Comparison of ENCODE assay signal across 11 cellular contexts in genomic region chr17:45345554-45346254, GRCh38. TPM values are rescaled to one million over a fixed set of nuclear protein-coding genes. Genes with fewer than 3 reads are reported as not detected.
A peak's percentile ranks its signal among the peaks of the same experiment; 100 is the strongest.
DNase-seq lines count a peak whose midpoint lies in the region; ATAC-seq and TF ChIP-seq lines count a peak whose summit lies in the region.
"Had no signal": no experiment of that assay in that cellular context is flagged by ENCODE, and none has a peak within 500 bp of the region (broad histone marks: within the 10 kb centered on the region; RNA-seq: fewer than 3 reads in every experiment).

No MANE protein-coding gene starts in this region.

- H3K27me3 Mint-ChIP-seq in T-helper 17 cell: peaks cover 6% of the 10 kb centered on the region
- H3K27me3 Mint-ChIP-seq in stimulated activated memory B cell treated with anti-CD40 and anti-IgM and Interleukin-4, amounts not matched to agents 10 μg/mL and 1 μg/mL and 100 μg/mL, for 72 hours: no peaks in the 10 kb centered on the region
- H3K27me3 Mint-ChIP-seq in endothelial cell (ENCODE audit: unreplicated experiment): no peaks in the 10 kb centered on the region
- H3K27me3 Mint-ChIP-seq: IgD-negative memory B cell had no signal

- in situ Hi-C loops in GM23248 (cut with MboI): no loop called here

- H3K27me3 ChIP-seq in GM23248 (replicated peaks; ENCODE audit: insufficient read depth) (no peaks in the 10 kb centered on the region), left ventricle myocardium inferior (ENCODE audit: low read depth) (no peaks in the 10 kb centered on the region)

- H3K4me1 Mint-ChIP-seq in T-helper 17 cell (no peaks in the 10 kb centered on the region), endothelial cell (ENCODE audit: unreplicated experiment) (peaks cover 17% of the 10 kb centered on the region)
- H3K4me1 Mint-ChIP-seq in stimulated activated memory B cell treated with anti-CD40 and anti-IgM and Interleukin-4, amounts not matched to agents 10 μg/mL and 1 μg/mL and 100 μg/mL, for 72 hours: peaks cover 8% of the 10 kb centered on the region
- H3K4me1 Mint-ChIP-seq: IgD-negative memory B cell had no signal

- no peak overlapping the region for H3K4me3 ChIP-seq in GM23248
- H3K4me3 ChIP-seq in left ventricle myocardium inferior: no peak overlapping the region

- peak; percentile 74 for DNase-seq in GM23248
- DNase-seq in T-helper 17 cell: no peak
- no peak for DNase-seq in left ventricle myocardium inferior
- DNase-seq in GM20000 (ENCODE audit: low spot score): no peak
- no peak for DNase-seq in globus pallidus (ENCODE audit: low spot score)
- no peak for DNase-seq in endothelial cell (ENCODE audit: low spot score)
- no peak for DNase-seq in NCI-H1694 treated with DMSO at 0.1 percent for 48 hours (lab: John Stamatoyannopoulos, UW)
- DNase-seq: activated T-cell treated with anti-CD3 and anti-CD28 coated beads, Interleukin-2, amount 50 U/mL, for 1 hour had no signal

- H3K4me2 ChIP-seq in GM23248 (ENCODE audit: unreplicated experiment): peak overlapping the region; percentile 53

- intact Hi-C loops in left ventricle myocardium inferior (cut with micrococcal nuclease): no loop called here

- H3K9me3 ChIP-seq in GM23248 (ENCODE audit: low read depth) (no peaks in the 10 kb centered on the region), T-helper 17 cell (ENCODE audit: control insufficient read depth, low read length, poor library complexity, severe bottlenecking) (no peaks in the 10 kb centered on the region), left ventricle myocardium inferior (replicated peaks) (no peaks in the 10 kb centered on the region)

- no peak for TF ChIP-seq CTCF in left ventricle myocardium inferior (IDR thresholded peaks at IDR 0.05; ENCODE audit: borderline replicate concordance)
- TF ChIP-seq CTCF in GM20000 (IDR thresholded peaks at IDR 0.05; ENCODE audit: extremely low read depth, missing control alignments): no peak
- TF ChIP-seq CTCF in endothelial cell (IDR thresholded peaks at IDR 0.05; ENCODE audit: unreplicated experiment): no peak

- no peak for ATAC-seq in T-helper 17 cell
- no peak for ATAC-seq in stimulated activated memory B cell treated with anti-CD40 and anti-IgM and Interleukin-4, amounts not matched to agents 10 μg/mL and 1 μg/mL and 100 μg/mL, for 72 hours

- H3K4me1 ChIP-seq in GM23248 (ENCODE audit: insufficient read depth): peaks cover 41% of the 10 kb centered on the region
- peaks cover 17% of the 10 kb centered on the region for H3K4me1 ChIP-seq in left ventricle myocardium inferior

- H3K27ac ChIP-seq in GM23248: peak overlapping the region; percentile 58
- peak overlapping the region; percentile 75 for H3K27ac ChIP-seq in left ventricle myocardium inferior (replicated peaks)
- H3K27ac ChIP-seq: epithelial cell of prostate had no signal

- H3K27ac Mint-ChIP-seq in T-helper 17 cell (peak overlapping the region; percentile 51), endothelial cell (ENCODE audit: unreplicated experiment) (no peak overlapping the region)
- H3K27ac Mint-ChIP-seq in stimulated activated memory B cell treated with anti-CD40 and anti-IgM and Interleukin-4, amounts not matched to agents 10 μg/mL and 1 μg/mL and 100 μg/mL, for 72 hours: peak overlapping the region; percentile 58

- H3K4me3 Mint-ChIP-seq in T-helper 17 cell (no peak overlapping the region), endothelial cell (ENCODE audit: unreplicated experiment) (no peak overlapping the region)
- no peak overlapping the region for H3K4me3 Mint-ChIP-seq in stimulated activated memory B cell treated with anti-CD40 and anti-IgM and Interleukin-4, amounts not matched to agents 10 μg/mL and 1 μg/mL and 100 μg/mL, for 72 hours
- H3K4me3 Mint-ChIP-seq: IgD-negative memory B cell had no signal

- no peaks in the 10 kb centered on the region for H4K20me1 ChIP-seq in GM23248 (ENCODE audit: insufficient read depth)

- H3F3A ChIP-seq in GM23248 (ENCODE audit: insufficient read depth): peaks cover 43% of the 10 kb centered on the region

- peak overlapping the region; percentile 22; the same call in 1 of the 2 replicates for H3K9ac ChIP-seq in GM23248

- no peaks in the 10 kb centered on the region for H3K9me2 ChIP-seq in GM23248 (ENCODE audit: insufficient read depth)

- H2AFZ ChIP-seq in GM23248: peak overlapping the region; percentile 55

- H3K36me3 Mint-ChIP-seq in T-helper 17 cell (ENCODE audit: low read depth) (peaks cover 2% of the 10 kb centered on the region), endothelial cell (ENCODE audit: low read depth, unreplicated experiment) (no peaks in the 10 kb centered on the region)
- H3K36me3 Mint-ChIP-seq in stimulated activated memory B cell treated with anti-CD40 and anti-IgM and Interleukin-4, amounts not matched to agents 10 μg/mL and 1 μg/mL and 100 μg/mL, for 72 hours: no peaks in the 10 kb centered on the region
- H3K36me3 Mint-ChIP-seq: IgD-negative memory B cell had no signal

- no peaks in the 10 kb centered on the region for H3K79me2 ChIP-seq in GM23248 (ENCODE audit: insufficient read depth)

- H3K36me3 ChIP-seq in GM23248 (ENCODE audit: low read depth): no peaks in the 10 kb centered on the region
- H3K36me3 ChIP-seq in left ventricle myocardium inferior: no peaks in the 10 kb centered on the region

- no peaks in the 10 kb centered on the region for H3K9me3 Mint-ChIP-seq in stimulated activated memory B cell treated with anti-CD40 and anti-IgM and Interleukin-4, amounts not matched to agents 10 μg/mL and 1 μg/mL and 100 μg/mL, for 72 hours
- H3K9me3 Mint-ChIP-seq in endothelial cell (ENCODE audit: unreplicated experiment): no peaks in the 10 kb centered on the region

- WGBS in GM23248 (ENCODE audit: low coverage in 1 of 2, low lambda C conversion rate in 2 of 2, missing lambda C conversion rate in 2 of 2), 2 experiments: 1 to 2% methylated on average over 3 of the region's 3 CpGs

RNA-seq across cellular contexts. Expression of gene MAP3K14, which starts 28.9 kb away (rescaled TPM):
- 3.0 and 4.2 TPM in 2 replicates for total RNA-seq in GM23248 (2014; rRNA removed; shearing (Covaris generic))
- 2.7 and 3.4 TPM in 2 replicates for polyA plus RNA-seq in GM23248 (2016; fragmentation: Nextera tagmentation; extraction: Ambion mirVana)
- 10 to 100 TPM; 43.8 to 49.1 TPM for total RNA-seq in T-helper 17 cell
- 14.8 TPM for total RNA-seq in left ventricle myocardium inferior
- 5.2 TPM for total RNA-seq in endothelial cell (ENCODE audit: unreplicated experiment)
